In genomic region chr19:11479470-11480080, GRCh38 we compare ENCODE assay signal across 8 cellular contexts. TPM values are rescaled to one million over a fixed set of nuclear protein-coding genes. Genes with fewer than 3 reads are reported as not detected.
DNase-seq lines count a peak whose midpoint lies in the region; ATAC-seq, FAIRE-seq and TF ChIP-seq lines count a peak whose summit lies in the region.

No MANE protein-coding gene starts in this region.

- H3K36me3 ChIP-seq in hepatocyte (replicated peaks; ENCODE audit: insufficient read depth, low read depth): no peaks in the 10 kb centered on the region

- no peak for TF ChIP-seq EP300 in A549 (IDR thresholded peaks at IDR 0.05)

- FAIRE-seq in A549 (lab: Jason Lieb, UNC) (no peak), GM12892 (lab: Jason Lieb, UNC) (no peak)

- TF ChIP-seq RAD21 in A549 (conservative IDR thresholded peaks at IDR 0.05 in 1 of 2, IDR thresholded peaks at IDR 0.05 in 1 of 2): no peak

- POLR2A ChIA-PET in A549 (lab: Yijun Ruan, JAX) (interaction anchor here (0.6 kb wide), 1 partner anchor 255 kb away, joined by 3 read pairs; no protein-coding TSS in a partner anchor), WTC11 (lab: Charles Lee) (interaction anchor here (0.6 to 1.6 kb wide), 3 partner anchors 22 to 95 kb away, joined by 3 to 5 read pairs (median 4); partner anchors contain the start of gene EPOR)

- no peaks in the 10 kb centered on the region for H3K9me3 ChIP-seq in A549
- H3K9me3 ChIP-seq in hepatocyte (ENCODE audit: low read depth): no peaks in the 10 kb centered on the region

- H3K4me2 ChIP-seq in A549 (peak overlapping the region; percentile 38), hepatocyte (peak overlapping the region; percentile 73)

- no peak overlapping the region for H3K27ac Mint-ChIP-seq in WTC11

- 85% methylated on average over 9 of the region's 74 CpGs for WGBS in A549 (ENCODE audit: missing lambda C conversion rate)
- 0% methylated on average over 3 of the region's 74 CpGs for WGBS in hepatocyte (ENCODE audit: low lambda C conversion rate, missing lambda C conversion rate)

- no peaks in the 10 kb centered on the region for H3K79me2 ChIP-seq in hepatocyte

- DNase-seq in A549 (ENCODE audit: low read depth in 1 of 2, low spot score in 1 of 2) (no peak), GM12892 (ENCODE audit: insufficient read length) (peak; percentile 16), WTC11 (ENCODE audit: low spot score) (peak; percentile 93), hepatocyte (ENCODE audit: low spot score) (peak; percentile 67), substantia nigra (lab: John Stamatoyannopoulos, UW) (peak in 47 of 49 donors; percentile 19 to 94 (median 69)), NCI-H2171 (lab: John Stamatoyannopoulos, UW) (no peak)

- peak overlapping the region; percentile 66 for H3K4me3 Mint-ChIP-seq in WTC11

- peaks cover 55% of the 10 kb centered on the region for H3K27me3 ChIP-seq in hepatocyte

- CTCF ChIA-PET in A549 (lab: Yijun Ruan, JAX) (interaction anchor here (1.3 kb wide), 1 partner anchor 29 kb away, joined by 3 read pairs; no protein-coding TSS in a partner anchor), WTC11 (lab: Charles Lee) (interaction anchor here (0.6 to 1.3 kb wide), 7 partner anchors 28 to 186 kb away, joined by 3 to 9 read pairs (median 5); partner anchors contain the start of genes ODAD3 and RGL3)

- no peak overlapping the region for H2AFZ ChIP-seq in hepatocyte

- TF ChIP-seq CTCF in A549 (IDR thresholded peaks at IDR 0.05) (no peak), WTC11 (IDR thresholded peaks at IDR 0.05) (no peak), hepatocyte (IDR thresholded peaks at IDR 0.05; ENCODE audit: poor library complexity) (no peak)

- H3K9me3 Mint-ChIP-seq in WTC11: no peaks in the 10 kb centered on the region

- no peaks in the 10 kb centered on the region for H3K9me2 ChIP-seq in hepatocyte (replicated peaks; ENCODE audit: insufficient read depth)

- H3K36me3 Mint-ChIP-seq in WTC11: no peaks in the 10 kb centered on the region

- ATAC-seq in A549: no peak
- ATAC-seq in WTC11: peak; percentile 47
- no peak for ATAC-seq in HG03571 (IDR thresholded peaks at IDR 0.05; ENCODE audit: unreplicated experiment)
- no peak for ATAC-seq in GM21528 (IDR thresholded peaks at IDR 0.05; ENCODE audit: low FRiP score, unreplicated experiment)

- peaks cover 13% of the 10 kb centered on the region for H3K4me1 Mint-ChIP-seq in WTC11

- H3K27me3 Mint-ChIP-seq in WTC11 (ENCODE audit: low read depth): peaks cover 55% of the 10 kb centered on the region

- H3K27ac ChIP-seq in A549 (no peak overlapping the region), hepatocyte (no peak overlapping the region), substantia nigra (ENCODE audit: low read depth, low read length, poor library complexity, severe bottlenecking) (peak overlapping the region; percentile 97)

- TF ChIP-seq POLR2A in A549 (IDR thresholded peaks at IDR 0.05; ENCODE audit: low read length): no peak
- TF ChIP-seq POLR2A in GM12892 (IDR thresholded peaks at IDR 0.05; ENCODE audit: low read depth, low read length): no peak

- no peak overlapping the region for H3K4me3 ChIP-seq in A549
- no peak overlapping the region for H3K4me3 ChIP-seq in hepatocyte

- no peaks in the 10 kb centered on the region for H4K20me1 ChIP-seq in hepatocyte (ENCODE audit: insufficient read depth, poor library complexity, severe bottlenecking)

- H3K4me1 ChIP-seq in A549 (0 out of 3 replicates have a peak, but pooled peaks cover 3% of the 10 kb centered on the region), hepatocyte (ENCODE audit: insufficient read depth) (peaks cover 5% of the 10 kb centered on the region)

TF ChIP-seq in A549, 52 proteins besides CTCF, POLR2A, EP300 and RAD21 (continues in another document):
- TF ChIP-seq JUNB (IDR thresholded peaks at IDR 0.05): no peak
- no peak for TF ChIP-seq HMGXB4 (CRISPR knock-in tag; IDR thresholded peaks at IDR 0.05; ENCODE audit: borderline replicate concordance)
- no peak for TF ChIP-seq BHLHE40 (IDR thresholded peaks at IDR 0.05; ENCODE audit: low read depth, low read length)

TF ChIP-seq in WTC11, 78 proteins besides CTCF, POLR2A, EP300 and RAD21 (continues in another document):
- no peak for TF ChIP-seq NR3C1 (CRISPR knock-in tag; conservative IDR thresholded peaks at IDR 0.05; ENCODE audit: low read depth)
- peak; percentile 46; the same call in 1 of the 2 replicates for TF ChIP-seq MYBL2 (CRISPR knock-in tag; IDR thresholded peaks at IDR 0.05)
- peak; percentile 42; the same call in 1 of the 2 replicates for TF ChIP-seq JUN (CRISPR knock-in tag; IDR thresholded peaks at IDR 0.05)
- no peak for TF ChIP-seq HMGA2 (CRISPR knock-in tag; IDR thresholded peaks at IDR 0.05)
- no peak for TF ChIP-seq CREB1 (CRISPR knock-in tag; IDR thresholded peaks at IDR 0.05)
- 0 out of 2 replicates have a peak, but pooled peaks have one; percentile 41 for TF ChIP-seq IRF1 (CRISPR knock-in tag; IDR thresholded peaks at IDR 0.05)

RNA-seq across cellular contexts. Expression of gene ELAVL3, which starts 1.3 kb away (rescaled TPM):
- 0.03 TPM in 1 of 2 replicates, not detected in the other for polyA plus RNA-seq in A549 (2011; rRNA removed)
- 0.01 TPM in 1 of 2 replicates, not detected in the other for polyA plus RNA-seq in A549 (2012; cell fraction: cytosol; rRNA removed)
- polyA plus RNA-seq in A549 (2012; cell fraction: nucleus; rRNA removed): 0.07 and 0.10 TPM in 2 replicates
- polyA plus RNA-seq in A549 (2017; fragmentation: RNase III; extraction: RNeasy Plus Mini Kit Qiagen cat#74134 plus additional on column Dnase treatment): 0.01 to 0.03 TPM in 2 of 3 replicates, not detected in the other
- 0.58 TPM in 1 of 2 replicates, not detected in the other for polyA minus RNA-seq in A549 (2011; rRNA and poly(A)+ RNA removed)
- polyA plus RNA-seq in GM12892 (2012; ENCODE audit: missing spikeins): 0.38 TPM
- 1.4 to 3.0 TPM (median 1.6 TPM) in 3 replicates for total RNA-seq in WTC11 (2021)
- 0.30 TPM in 1 of 2 replicates, not detected in the other for total RNA-seq in hepatocyte
- 0.11 and 0.18 TPM in 2 replicates for polyA plus RNA-seq in hepatocyte

RNA-seq across cellular contexts. Expression of gene ZNF653, which starts 26.1 kb away (rescaled TPM):
- 2.9 and 3.8 TPM in 2 replicates for polyA plus RNA-seq in A549 (2011; rRNA removed)
- 10.9 and 11.7 TPM in 2 replicates for polyA plus RNA-seq in A549 (2012; cell fraction: cytosol; rRNA removed)
- 14.0 and 16.5 TPM in 2 replicates for polyA plus RNA-seq in A549 (2012; cell fraction: nucleus; rRNA removed)
- 2.9 to 4.2 TPM (median 3.8 TPM) in 3 replicates for polyA plus RNA-seq in A549 (2017; fragmentation: RNase III; extraction: RNeasy Plus Mini Kit Qiagen cat#74134 plus additional on column Dnase treatment)
- polyA minus RNA-seq in A549 (2011; rRNA and poly(A)+ RNA removed): 1.8 and 3.9 TPM in 2 replicates
- 3.9 TPM for polyA plus RNA-seq in GM12892 (2012; ENCODE audit: missing spikeins)
- 10.3 to 13.4 TPM (median 11.5 TPM) in 3 replicates for total RNA-seq in WTC11 (2021)
- total RNA-seq in hepatocyte: 8.4 and 9.5 TPM in 2 replicates
- 9.6 and 10.2 TPM in 2 replicates for polyA plus RNA-seq in hepatocyte

RNA-seq across cellular contexts. Expression of gene PRKCSH, which starts 44.1 kb away (rescaled TPM):
- polyA plus RNA-seq in A549 (2011; rRNA removed) (75.0 and 102 TPM in 2 replicates), A549 (2017; fragmentation: RNase III; extraction: RNeasy Plus Mini Kit Qiagen cat#74134 plus additional on column Dnase treatment) (206 to 215 TPM (median 212 TPM) in 3 replicates), hepatocyte (245 and 251 TPM in 2 replicates)
- 173 and 208 TPM in 2 replicates for polyA plus RNA-seq in A549 (2012; cell fraction: cytosol; rRNA removed)
- 430 and 651 TPM in 2 replicates for polyA plus RNA-seq in A549 (2012; cell fraction: nucleus; rRNA removed)
- 150 and 154 TPM in 2 replicates for polyA minus RNA-seq in A549 (2011; rRNA and poly(A)+ RNA removed)
- polyA plus RNA-seq in GM12892 (2012; ENCODE audit: missing spikeins): 113 TPM
- total RNA-seq in WTC11 (2021) (396 to 405 TPM (median 402 TPM) in 3 replicates), hepatocyte (60.0 and 85.1 TPM in 2 replicates)

RNA-seq across cellular contexts. Expression of gene ODAD3, which starts 44.7 kb away (rescaled TPM):
- polyA plus RNA-seq in A549 (2011; rRNA removed): 0.46 and 0.70 TPM in 2 replicates
- polyA plus RNA-seq in A549 (2012; cell fraction: cytosol; rRNA removed): 0.98 and 1.0 TPM in 2 replicates
- polyA plus RNA-seq in A549 (2012; cell fraction: nucleus; rRNA removed): 0.86 and 1.1 TPM in 2 replicates
- polyA plus RNA-seq in A549 (2017; fragmentation: RNase III; extraction: RNeasy Plus Mini Kit Qiagen cat#74134 plus additional on column Dnase treatment): 0.99 to 1.2 TPM (median 1.0 TPM) in 3 replicates
- 0.45 TPM in 1 of 2 replicates, not detected in the other for polyA minus RNA-seq in A549 (2011; rRNA and poly(A)+ RNA removed)
- 0.74 TPM for polyA plus RNA-seq in GM12892 (2012; ENCODE audit: missing spikeins)
- total RNA-seq in WTC11 (2021): 4.1 to 5.8 TPM (median 4.8 TPM) in 3 replicates
- total RNA-seq in hepatocyte: 0.08 and 1.3 TPM in 2 replicates
- 1.4 and 1.9 TPM in 2 replicates for polyA plus RNA-seq in hepatocyte

RNA-seq across cellular contexts. Expression of gene ECSIT, which starts 49.4 kb away (rescaled TPM):
- 29.7 and 36.6 TPM in 2 replicates for polyA plus RNA-seq in A549 (2011; rRNA removed)
- polyA plus RNA-seq in A549 (2012; cell fraction: cytosol; rRNA removed): 55.0 and 59.8 TPM in 2 replicates
- polyA plus RNA-seq in A549 (2012; cell fraction: nucleus; rRNA removed): 89.9 and 93.9 TPM in 2 replicates
- 23.0 to 24.4 TPM (median 23.8 TPM) in 3 replicates for polyA plus RNA-seq in A549 (2017; fragmentation: RNase III; extraction: RNeasy Plus Mini Kit Qiagen cat#74134 plus additional on column Dnase treatment)
- polyA minus RNA-seq in A549 (2011; rRNA and poly(A)+ RNA removed): 63.2 and 68.7 TPM in 2 replicates
- 14.4 TPM for polyA plus RNA-seq in GM12892 (2012; ENCODE audit: missing spikeins)
- total RNA-seq in WTC11 (2021): 56.4 to 64.1 TPM (median 61.7 TPM) in 3 replicates
- total RNA-seq in hepatocyte: 32.5 and 36.3 TPM in 2 replicates
- 23.2 and 26.3 TPM in 2 replicates for polyA plus RNA-seq in hepatocyte

Comparison
In these comparisons a context has a peak if more than half of its experiments do, and no peak if none do; other contexts are left out.
1. DNase-seq: peak in GM12892 (single experiment), WTC11 (single experiment), hepatocyte (single experiment) and substantia nigra (47 of 49); none in A549 (0 of 2) and NCI-H2171 (single experiment).
2. Of the 8 proteins assayed by ChIP-seq in both WTC11 and A549: peak only in WTC11: ESRRA, JUN and USF2; only in A549: none; in both: none; in neither: 5.